In the genomic region with DNA sequence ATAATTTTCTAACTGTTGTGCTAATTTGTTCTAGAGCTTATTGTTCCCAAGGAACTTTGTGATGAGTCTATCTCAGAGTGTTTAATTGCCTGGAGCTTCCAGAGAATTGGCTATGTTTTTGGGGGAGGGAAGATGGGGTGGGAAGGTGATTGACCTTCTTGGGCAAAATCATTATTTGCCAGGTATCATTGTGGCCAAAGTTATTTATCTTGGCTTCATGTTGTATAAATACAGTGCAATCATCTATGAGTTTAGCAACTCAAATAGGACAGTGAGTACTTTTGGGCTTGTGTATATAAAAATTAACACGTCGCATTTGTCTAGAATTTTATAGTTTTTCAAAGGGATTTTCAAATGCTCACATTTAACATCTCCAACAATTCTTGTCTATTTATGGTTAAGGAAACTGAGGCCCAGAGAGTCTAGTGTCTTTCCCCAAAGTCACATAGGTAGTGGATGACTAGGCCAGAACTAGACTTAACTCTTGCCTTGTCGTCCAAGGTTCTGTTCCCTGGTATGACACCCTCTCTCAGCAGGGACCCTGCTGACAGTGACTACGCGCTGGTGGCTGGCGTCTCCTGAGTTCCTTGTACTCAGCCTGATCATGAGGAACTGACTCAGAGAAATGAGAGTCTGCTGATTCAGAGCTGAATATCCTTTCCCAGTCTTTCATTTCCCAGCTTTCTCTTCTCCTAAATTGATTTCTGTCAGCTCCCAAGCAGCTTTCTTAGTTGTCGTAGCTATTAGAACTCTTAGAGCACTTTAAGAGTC, we compare ENCODE assay signal across 13 cellular contexts. TPM values are rescaled to one million over a fixed set of nuclear protein-coding genes. Genes with fewer than 3 reads are reported as not detected.
DNase-seq lines count a peak whose midpoint lies in the region; ATAC-seq, FAIRE-seq and TF ChIP-seq lines count a peak whose summit lies in the region.
"Had no signal": no experiment of that assay in that cellular context is flagged by ENCODE, and none has a peak within 500 bp of the region (broad histone marks: within the 10 kb centered on the region; RNA-seq: fewer than 3 reads in every experiment).

No MANE protein-coding gene starts in this region.

- H3K4me2 ChIP-seq in astrocyte (ENCODE audit: low read length), result peak overlapping the region; percentile 23

- H3K4me3 ChIP-seq in left ventricle myocardium inferior (no peak overlapping the region), astrocyte (ENCODE audit: insufficient read depth, low read depth, low read length) (no peak overlapping the region)
- H3K4me3 ChIP-seq: SK-N-MC, skin epidermis had no signal

- TF ChIP-seq CTCF in left ventricle myocardium inferior (IDR thresholded peaks at IDR 0.05; ENCODE audit: borderline replicate concordance), result no peak
- no peak for TF ChIP-seq CTCF in astrocyte (IDR thresholded peaks at IDR 0.05; ENCODE audit: insufficient read depth, low read depth, low read length)
- no peak for TF ChIP-seq CTCF in natural killer cell (IDR thresholded peaks at IDR 0.05)

- no peaks in the 10 kb centered on the region for H3K9me3 Mint-ChIP-seq in astrocyte (ENCODE audit: unreplicated experiment)
- no peaks in the 10 kb centered on the region for H3K9me3 Mint-ChIP-seq in natural killer cell
- H3K9me3 Mint-ChIP-seq: nephron; stimulated activated naive CD8-positive, alpha-beta T cell treated with anti-CD3 and anti-CD28 coated beads, Interleukin-15, amount 100 ng/mL, for 72 hours had no signal

- H3K4me1 ChIP-seq in left ventricle myocardium inferior, result peaks cover 84% of the 10 kb centered on the region
- peaks cover 6% of the 10 kb centered on the region for H3K4me1 ChIP-seq in astrocyte (ENCODE audit: insufficient read depth, low read length)

- peaks cover 79% of the 10 kb centered on the region for H3K79me2 ChIP-seq in astrocyte (ENCODE audit: insufficient read depth, low read length)

- intact Hi-C loops in left cardiac atrium (cut with DNase I), result no loop called here
- intact Hi-C loops in left ventricle myocardium inferior (cut with micrococcal nuclease), result no loop called here
- intact Hi-C loops in natural killer cell (cut with micrococcal nuclease), result no loop called here

- peak; percentile 29 for DNase-seq in left cardiac atrium
- DNase-seq in left ventricle myocardium inferior, result no peak
- peak; percentile 52 for DNase-seq in astrocyte (ENCODE audit: low read depth)
- peak; percentile 92 for DNase-seq in kidney tubule cell (ENCODE audit: low spot score)
- DNase-seq in NCI-H2029 treated with DMSO at 0.1 percent for 48 hours (lab: John Stamatoyannopoulos, UW), result no peak
- no peak for DNase-seq in natural killer cell
- DNase-seq in KG1 (lab: John Stamatoyannopoulos, UW), result no peak
- DNase-seq: activated naive CD4-positive, alpha-beta T cell treated with Interleukin-2 at 50 U/mL for 16 hours; stimulated activated naive CD8-positive, alpha-beta T cell treated with anti-CD3 and anti-CD28 coated beads, Interleukin-15, amount 100 ng/mL, for 72 hours had no signal

- peak; percentile 37 for FAIRE-seq in astrocyte (lab: Jason Lieb, UNC)

- H3K27me3 Mint-ChIP-seq in astrocyte (ENCODE audit: low read depth, unreplicated experiment) (no peaks in the 10 kb centered on the region), natural killer cell (ENCODE audit: low read depth in 2 of 2) (no peaks in the 10 kb centered on the region)
- H3K27me3 Mint-ChIP-seq: stimulated activated naive CD8-positive, alpha-beta T cell treated with anti-CD3 and anti-CD28 coated beads, Interleukin-15, amount 100 ng/mL, for 72 hours had no signal

- H3K27me3 ChIP-seq in left ventricle myocardium inferior (ENCODE audit: low read depth) (no peaks in the 10 kb centered on the region), astrocyte (ENCODE audit: insufficient read depth, low read length) (no peaks in the 10 kb centered on the region)

- H3K36me3 ChIP-seq in left ventricle myocardium inferior (no peaks in the 10 kb centered on the region), astrocyte (ENCODE audit: insufficient read depth, low read length) (no peaks in the 10 kb centered on the region)

- H3K4me3 Mint-ChIP-seq in astrocyte (ENCODE audit: unreplicated experiment) (no peak overlapping the region), natural killer cell (no peak overlapping the region)
- H3K4me3 Mint-ChIP-seq: nephron; stimulated activated naive CD8-positive, alpha-beta T cell treated with anti-CD3 and anti-CD28 coated beads, Interleukin-15, amount 100 ng/mL, for 72 hours had no signal

- no peak overlapping the region for H3K27ac ChIP-seq in left ventricle myocardium inferior (replicated peaks)
- peak overlapping the region; percentile 34 for H3K27ac ChIP-seq in astrocyte (ENCODE audit: low read depth, low read length)
- H3K27ac ChIP-seq: SK-N-MC had no signal

- H4K20me1 ChIP-seq in astrocyte (ENCODE audit: insufficient read depth, low read length), result peaks cover 20% of the 10 kb centered on the region

- peak in 1 of 2 donors; percentile 65 for ATAC-seq in left cardiac atrium
- ATAC-seq in natural killer cell, result no peak
- no peak for ATAC-seq in GM19397 (IDR thresholded peaks at IDR 0.05; ENCODE audit: unreplicated experiment)
- ATAC-seq: stimulated activated naive CD8-positive, alpha-beta T cell treated with anti-CD3 and anti-CD28 coated beads, Interleukin-15, amount 100 ng/mL, for 72 hours had no signal

- H3K36me3 Mint-ChIP-seq in astrocyte (ENCODE audit: low read depth, unreplicated experiment), result no peaks in the 10 kb centered on the region
- no peaks in the 10 kb centered on the region for H3K36me3 Mint-ChIP-seq in natural killer cell

- H2AFZ ChIP-seq in astrocyte (ENCODE audit: low read depth, low read length), result no peak overlapping the region

- H3K4me1 Mint-ChIP-seq in astrocyte (ENCODE audit: low read depth, unreplicated experiment), result peaks cover 25% of the 10 kb centered on the region
- H3K4me1 Mint-ChIP-seq in natural killer cell, result peaks cover 20 to 34% of the 10 kb centered on the region in 2 donors
- H3K4me1 Mint-ChIP-seq: stimulated activated naive CD8-positive, alpha-beta T cell treated with anti-CD3 and anti-CD28 coated beads, Interleukin-15, amount 100 ng/mL, for 72 hours had no signal

- peak overlapping the region; percentile 5 for H3K9ac ChIP-seq in astrocyte (ENCODE audit: low read length)

- peak overlapping the region; percentile 16 for H3K27ac Mint-ChIP-seq in astrocyte (ENCODE audit: unreplicated experiment)
- H3K27ac Mint-ChIP-seq in natural killer cell, result no peak overlapping the region
- H3K27ac Mint-ChIP-seq: nephron; stimulated activated naive CD8-positive, alpha-beta T cell treated with anti-CD3 and anti-CD28 coated beads, Interleukin-15, amount 100 ng/mL, for 72 hours had no signal

- no peaks in the 10 kb centered on the region for H3K9me3 ChIP-seq in left ventricle myocardium inferior (replicated peaks)
- H3K9me3 ChIP-seq in astrocyte (ENCODE audit: insufficient read depth, low read depth, low read length), result no peaks in the 10 kb centered on the region

RNA-seq across cellular contexts. Expression of a gene that starts 27.7 kb away (rescaled TPM):
- 10 to 100 TPM; 40.6 to 55.3 TPM for total RNA-seq in left cardiac atrium
- total RNA-seq in left ventricle myocardium inferior, result 44.0 TPM
- 18.4 and 18.5 TPM in 2 replicates for total RNA-seq in astrocyte
- total RNA-seq in natural killer cell, result 10 to 100 TPM; 19.4 to 22.6 (median 21.8) TPM

Comparison
In these comparisons a context has a peak if more than half of its experiments do, and no peak if none do; other contexts are left out.
1. DNase-seq: peak in left cardiac atrium (single experiment), astrocyte (single experiment) and kidney tubule cell (single experiment); none in left ventricle myocardium inferior (single experiment), NCI-H2029 treated with DMSO at 0.1 percent for 48 hours (single experiment), natural killer cell (single experiment) and KG1 (single experiment).